Comparison of ENCODE assay signal across 18 cellular contexts in the genomic region with DNA sequence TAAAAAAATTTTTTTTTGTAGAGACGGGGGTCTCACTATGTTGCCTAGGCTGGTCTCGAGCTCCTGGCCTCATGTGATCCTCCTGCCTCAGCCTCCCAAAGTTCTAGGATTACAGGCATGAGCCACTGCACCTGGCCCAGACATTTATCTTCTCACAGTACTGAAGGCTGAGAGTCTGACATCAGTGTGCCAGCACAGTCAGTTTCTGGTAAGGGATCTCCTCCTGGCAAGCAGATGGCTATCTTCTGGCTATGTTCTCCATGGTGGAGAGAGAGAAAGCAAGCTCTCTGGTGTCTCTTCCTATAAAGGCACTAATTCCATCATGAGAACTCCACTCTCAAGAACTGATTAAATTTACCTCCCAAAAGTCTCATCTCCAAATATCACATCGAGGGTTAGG. TPM values are rescaled to one million over a fixed set of nuclear protein-coding genes. Genes with fewer than 3 reads are reported as not detected.
"Had no signal": no experiment of that assay in that cellular context is flagged by ENCODE, and none has a peak within 500 bp of the region (broad histone marks: within the 10 kb centered on the region; RNA-seq: fewer than 3 reads in every experiment).

No MANE protein-coding gene starts in this region.

- H3K9ac ChIP-seq: parathyroid adenoma had no signal

- H3K36me3 ChIP-seq: breast epithelium, lower lobe of right lung, suprapubic skin had no signal

- ATAC-seq: lower lobe of right lung; stimulated activated naive CD8-positive, alpha-beta T cell treated with anti-CD3 and anti-CD28 coated beads, Interleukin-15, Interleukin-2, amounts not matched to agents 100 U/mL and 50 U/mL, for 24 hours had no signal

- H3K27ac ChIP-seq: breast epithelium, lower lobe of right lung, parathyroid adenoma, suprapubic skin had no signal

- H3K4me1 ChIP-seq: breast epithelium, lower lobe of right lung, parathyroid adenoma, suprapubic skin had no signal

- H2AFZ ChIP-seq: parathyroid adenoma had no signal

- H3K4me3 Mint-ChIP-seq: activated T-helper 1 cell treated with anti-CD3 and anti-CD28 coated beads, Interleukin-12 subunit alpha, Interleukin-12 subunit beta, Interleukin-2, Interleukin-4 antibody, amounts not matched to agents 30 ng/mL and 10 ng/mL and 1 ng/mL, durations not matched to agents 14 hours and 24 hours and 36 hours; endodermal cell; mesothelial cell of epicardium; type B pancreatic cell had no signal

- H3K4me1 Mint-ChIP-seq: endodermal cell, mesothelial cell of epicardium had no signal

- H3K27me3 ChIP-seq: breast epithelium, suprapubic skin had no signal

- H3K4me3 ChIP-seq: breast epithelium, lower lobe of right lung, suprapubic skin had no signal

- H3K36me3 Mint-ChIP-seq: mesothelial cell of epicardium, type B pancreatic cell had no signal

- DNase-seq: activated CD4-positive, alpha-beta T cell treated with anti-CD3 and anti-CD28 coated beads for 4 hours; activated naive CD4-positive, alpha-beta T cell; aorta; endodermal cell; hippocampal formation; lower lobe of right lung; stimulated activated CD4-positive, alpha-beta T cell treated with anti-CD3 and anti-CD28 coated beads, Interleukin-4, amount 100 ng/mL, for 1 hour; stimulated activated CD8-positive, alpha-beta memory T cell treated with anti-CD3 and anti-CD28 coated beads, Interleukin-4, amount 100 ng/mL, for 48 hours; stimulated activated naive CD8-positive, alpha-beta T cell treated with anti-CD3 and anti-CD28 coated beads, Interleukin-15, Interleukin-2, amounts not matched to agents 100 U/mL and 50 U/mL, for 24 hours had no signal

- H3K79me2 ChIP-seq: parathyroid adenoma had no signal

- H3K27ac Mint-ChIP-seq: activated T-helper 1 cell treated with anti-CD3 and anti-CD28 coated beads, Interleukin-12 subunit alpha, Interleukin-12 subunit beta, Interleukin-2, Interleukin-4 antibody, amounts not matched to agents 30 ng/mL and 10 ng/mL and 1 ng/mL, durations not matched to agents 14 hours and 24 hours and 36 hours; endodermal cell; mesothelial cell of epicardium; type B pancreatic cell had no signal

RNA-seq across cellular contexts. Expression of a gene that starts 57.8 kb away (rescaled TPM):
- total RNA-seq: activated T-helper 1 cell treated with anti-CD3 and anti-CD28 coated beads, Interleukin-12 subunit alpha, Interleukin-12 subunit beta, Interleukin-2, Interleukin-4 antibody, amounts not matched to agents 30 ng/mL and 10 ng/mL and 1 ng/mL, durations not matched to agents 14 hours and 24 hours and 36 hours; aorta; breast epithelium; chondrocyte; dermis microvascular lymphatic vessel endothelial cell; endodermal cell; glomerular endothelial cell; lower lobe of right lung; mesothelial cell of epicardium; suprapubic skin had no signal
- polyA plus RNA-seq: aorta had no signal
